Comparison of ENCODE assay signal across 32 cellular contexts in the genomic region with DNA sequence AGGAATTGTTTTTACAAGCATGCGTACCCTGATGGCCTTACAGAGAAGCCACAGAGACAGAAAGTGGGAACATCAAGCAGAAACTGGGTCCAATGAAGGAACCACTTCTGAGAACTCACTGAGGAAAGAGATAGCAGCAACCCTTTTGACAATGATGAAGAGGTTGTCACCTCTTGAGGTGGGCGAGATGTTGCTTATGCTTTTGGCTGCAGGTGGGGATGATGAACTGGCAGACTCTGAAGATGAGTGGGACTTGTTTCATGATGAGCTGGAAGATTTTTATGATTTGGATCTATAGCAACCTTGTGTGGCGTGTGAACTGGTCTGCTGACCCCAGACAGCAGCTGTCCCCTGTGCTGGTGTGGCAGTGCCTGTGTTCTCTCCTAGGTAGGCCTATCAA.
"Had no signal": no experiment of that assay in that cellular context is flagged by ENCODE, and none has a peak within 500 bp of the region (broad histone marks: within the 10 kb centered on the region; RNA-seq: fewer than 3 reads in every experiment).

No MANE protein-coding gene starts in this region.

- FAIRE-seq: astrocyte, bronchial epithelial cell had no signal

- H3K27me3 ChIP-seq: adrenal gland, ascending aorta, body of pancreas, brain microvascular endothelial cell, breast epithelium, cardiac muscle cell had no signal

- DNase-seq: activated effector memory CD4-positive, alpha-beta T cell treated with anti-CD3 and anti-CD28 coated beads, Interleukin-2, amount 50 U/mL, for 16 hours; activated effector memory CD4-positive, alpha-beta T cell treated with Interleukin-2 at 50 U/mL for 16 hours; activated gamma-delta T cell; activated gamma-delta T cell treated with Interleukin-2 at 50 U/mL for 16 hours; activated naive CD4-positive, alpha-beta T cell; activated naive CD4-positive, alpha-beta T cell treated with anti-CD3 and anti-CD28 coated beads for 36 hours; activated naive CD4-positive, alpha-beta T cell treated with anti-CD3 and anti-CD28 coated beads, Interleukin-2, amount 10 ng/mL, durations not matched to agents 7 days and 5 days; activated naive CD4-positive, alpha-beta T cell treated with anti-CD3 and anti-CD28 coated beads, Interleukin-2, amount 50 U/mL, for 16 hours; activated naive CD4-positive, alpha-beta T cell treated with Interleukin-2 at 50 U/mL for 16 hours; activated naive CD8-positive, alpha-beta T cell treated with anti-CD3 and anti-CD28 coated beads for 36 hours; activated naive CD8-positive, alpha-beta T cell treated with anti-CD3 and anti-CD28 coated beads, Interleukin-2, amount 10 ng/mL, durations not matched to agents 7 days and 5 days; activated naive CD8-positive, alpha-beta T cell treated with anti-CD3 and anti-CD28 coated beads, Interleukin-2, amount 50 U/mL, for 24 hours; activated T-cell treated with anti-CD3 and anti-CD28 coated beads for 4 hours; activated T-cell treated with anti-CD3 and anti-CD28 coated beads, Interleukin-2, amount 50 U/mL, for 1 hour; activated T-cell treated with anti-CD3 and anti-CD28 coated beads, Interleukin-2, amount 50 U/mL, for 24 hours; activated T-cell treated with anti-CD3 and anti-CD28 coated beads, Interleukin-2, amount 50 U/mL, for 4 hours; activated T-cell treated with anti-CD3 and anti-CD28 coated beads, Interleukin-2, amount 50 U/mL, for 48 hours; activated T-cell treated with anti-CD3 and anti-CD28 coated beads, Interleukin-2, amount 50 U/mL, for 72 hours; adrenal gland; amniotic stem cell; amygdala; anterior cingulate cortex; aorta; body of pancreas; brain microvascular endothelial cell; central memory CD4-positive, alpha-beta T cell; cerebellar nuclear complex had no signal

- H3K4me3 ChIP-seq: adrenal gland, ascending aorta, body of pancreas, breast epithelium, cardiac muscle cell had no signal

- H3K9me3 ChIP-seq: adrenal gland, body of pancreas, breast epithelium had no signal

- H3K27ac ChIP-seq: adrenal gland, ascending aorta, body of pancreas, brain microvascular endothelial cell, breast epithelium, cardiac muscle cell had no signal

- H3K36me3 ChIP-seq: adrenal gland, brain microvascular endothelial cell, cardiac muscle cell had no signal

- H3K4me1 ChIP-seq: adrenal gland, ascending aorta, body of pancreas, breast epithelium had no signal
